10 cellular contexts compared by ENCODE assay signal in genomic region chr7:155377837-155378579, GRCh38.
A peak's percentile ranks its signal among the peaks of the same experiment; 100 is the strongest.
DNase-seq lines count a peak whose midpoint lies in the region; ATAC-seq and TF ChIP-seq lines count a peak whose summit lies in the region.
"Had no signal": no experiment of that assay in that cellular context is flagged by ENCODE, and none has a peak within 500 bp of the region (broad histone marks: within the 10 kb centered on the region; RNA-seq: fewer than 3 reads in every experiment).

No MANE protein-coding gene starts in this region.

- H3K36me3 ChIP-seq in lower lobe of right lung (no peaks in the 10 kb centered on the region), upper lobe of left lung (no peaks in the 10 kb centered on the region)
- H3K36me3 ChIP-seq: colonic mucosa had no signal

- H3K27me3 ChIP-seq in lower lobe of right lung (ENCODE audit: low read depth) (peaks cover 100% of the 10 kb centered on the region), upper lobe of left lung (peaks cover 5 to 93% (median 54%) of the 10 kb centered on the region in 4 donors)

- H3K27me3 Mint-ChIP-seq in activated CD4-positive, alpha-beta T cell treated with anti-CD3 and anti-CD28 coated beads, Interleukin-2, amount 10 ng/mL, durations not matched to agents 24 days and 14 days = peaks cover 80% of the 10 kb centered on the region

- peaks cover 33% of the 10 kb centered on the region for H3K4me1 Mint-ChIP-seq in activated CD4-positive, alpha-beta T cell treated with anti-CD3 and anti-CD28 coated beads, Interleukin-2, amount 10 ng/mL, durations not matched to agents 24 days and 14 days

- no peak for DNase-seq in activated CD4-positive, alpha-beta T cell treated with anti-CD3 and anti-CD28 coated beads, Interleukin-2, amount 10 ng/mL, durations not matched to agents 24 days and 14 days
- DNase-seq in activated CD4-positive, alpha-beta T cell treated with anti-CD3 and anti-CD28 coated beads for 1 hour = no peak
- DNase-seq in coronary artery (ENCODE audit: low spot score) (no peak), lower lobe of right lung (no peak), upper lobe of left lung (peak in 1 of 2 donors; percentile 91), NCI-H2196 (lab: John Stamatoyannopoulos, UW; ENCODE audit: unreplicated experiment) (no peak), DMS53 treated with DMSO at 0.1 percent for 48 hours (lab: John Stamatoyannopoulos, UW; ENCODE audit: unreplicated experiment) (no peak)
- DNase-seq in stimulated activated naive CD4-positive, alpha-beta T cell (lab: John Stamatoyannopoulos, UW) = no peak
- DNase-seq: AML-193, colonic mucosa had no signal

- ATAC-seq in lower lobe of right lung = peak; percentile 34 to 47
- peak in 1 of 2 donors; percentile 82 for ATAC-seq in upper lobe of left lung (ENCODE audit: low FRiP score in 2 of 2)

- TF ChIP-seq CTCF in coronary artery (IDR thresholded peaks at IDR 0.05) (no peak), lower lobe of right lung (IDR thresholded peaks at IDR 0.05) (no peak), upper lobe of left lung (IDR thresholded peaks at IDR 0.05) (no peak)

- TF ChIP-seq EP300 in upper lobe of left lung (IDR thresholded peaks at IDR 0.05) = no peak

- H3K4me3 ChIP-seq in coronary artery = peak overlapping the region; percentile 59
- peak overlapping the region; percentile 34 for H3K4me3 ChIP-seq in lower lobe of right lung
- H3K4me3 ChIP-seq in upper lobe of left lung = peak overlapping the region in 3 of 4 donors; percentile 16 to 34 (median 28)
- H3K4me3 ChIP-seq: colonic mucosa had no signal

- peak overlapping the region; percentile 26 for H3K4me3 Mint-ChIP-seq in activated CD4-positive, alpha-beta T cell treated with anti-CD3 and anti-CD28 coated beads, Interleukin-2, amount 10 ng/mL, durations not matched to agents 24 days and 14 days

- intact Hi-C loops in activated CD4-positive, alpha-beta T cell treated with anti-CD3 and anti-CD28 coated beads, Interleukin-2, amount 10 ng/mL, durations not matched to agents 24 days and 14 days (cut with micrococcal nuclease) = loop anchor here (2.0 kb wide), 3 partner anchors 71 to 1623 kb away; no protein-coding TSS in a partner anchor
- intact Hi-C loops in lower lobe of right lung (cut with DNase I) = no loop called here

- no peak for TF ChIP-seq POLR2A in upper lobe of left lung (IDR thresholded peaks at IDR 0.05)

- H3K4me1 ChIP-seq in lower lobe of right lung = peaks cover 60% of the 10 kb centered on the region
- peaks cover 42 to 70% (median 56%) of the 10 kb centered on the region in 4 donors for H3K4me1 ChIP-seq in upper lobe of left lung

- H3K27ac ChIP-seq in coronary artery = no peak overlapping the region
- no peak overlapping the region for H3K27ac ChIP-seq in lower lobe of right lung
- H3K27ac ChIP-seq in upper lobe of left lung = no peak overlapping the region
- H3K27ac ChIP-seq: colonic mucosa had no signal

- no peak overlapping the region for H3K27ac Mint-ChIP-seq in activated CD4-positive, alpha-beta T cell treated with anti-CD3 and anti-CD28 coated beads, Interleukin-2, amount 10 ng/mL, durations not matched to agents 24 days and 14 days

- H3K36me3 Mint-ChIP-seq in activated CD4-positive, alpha-beta T cell treated with anti-CD3 and anti-CD28 coated beads, Interleukin-2, amount 10 ng/mL, durations not matched to agents 24 days and 14 days (ENCODE audit: low read depth) = peaks cover 2% of the 10 kb centered on the region

- no peaks in the 10 kb centered on the region for H3K9me3 ChIP-seq in lower lobe of right lung
- no peaks in the 10 kb centered on the region for H3K9me3 ChIP-seq in upper lobe of left lung
- H3K9me3 ChIP-seq: colonic mucosa had no signal

- H3K9me3 Mint-ChIP-seq in activated CD4-positive, alpha-beta T cell treated with anti-CD3 and anti-CD28 coated beads, Interleukin-2, amount 10 ng/mL, durations not matched to agents 24 days and 14 days = no peaks in the 10 kb centered on the region

- WGBS in upper lobe of left lung, 2 donors = 0 to 5% methylated on average over 4 to 28 of the region's 45 CpGs
